8 cellular contexts compared by ENCODE assay signal in genomic region chr1:151593651-151594625, GRCh38. TPM values are rescaled to one million over a fixed set of nuclear protein-coding genes. Genes with fewer than 3 reads are reported as not detected.
DNase-seq lines count a peak whose midpoint lies in the region; ATAC-seq and TF ChIP-seq lines count a peak whose summit lies in the region.

No MANE protein-coding gene starts in this region.

- H3K27me3 ChIP-seq in WERI-Rb-1 (ENCODE audit: insufficient read depth, low read depth, severe bottlenecking), result no peaks in the 10 kb centered on the region

- peaks cover 6% of the 10 kb centered on the region for H3K9me3 Mint-ChIP-seq in MCF 10A (ENCODE audit: unreplicated experiment)

- TF ChIP-seq CTCF in WERI-Rb-1 (IDR thresholded peaks at IDR 0.05; ENCODE audit: low read depth, low read length) (peak; percentile 100), MCF 10A (IDR thresholded peaks at IDR 0.05; ENCODE audit: unreplicated experiment) (peak; percentile 99)

- H3K27me3 Mint-ChIP-seq in MCF 10A (ENCODE audit: insufficient read depth, unreplicated experiment), result no peaks in the 10 kb centered on the region

- peak overlapping the region; percentile 47 for H3K4me3 ChIP-seq in WERI-Rb-1 (ENCODE audit: low read depth, low read length)

- peaks cover 18% of the 10 kb centered on the region for H3K36me3 Mint-ChIP-seq in MCF 10A (ENCODE audit: insufficient read depth, unreplicated experiment)

- intact Hi-C loops in MCF 10A (cut with micrococcal nuclease), result loop anchor here (1.0 to 2.0 kb wide), 5 partner anchors 60 to 242 kb away; no protein-coding TSS in a partner anchor

- H3K27ac ChIP-seq in WERI-Rb-1, result no peak overlapping the region

- peak; percentile 56 for ATAC-seq in GM21515 (IDR thresholded peaks at IDR 0.05; ENCODE audit: unreplicated experiment)
- no peak for ATAC-seq in GM21390 (IDR thresholded peaks at IDR 0.05; ENCODE audit: unreplicated experiment)

- peak; percentile 55 for DNase-seq in AG08396 (ENCODE audit: low spot score)
- DNase-seq in NCI-H2029 (lab: John Stamatoyannopoulos, UW), result peak; percentile 69
- DNase-seq in WERI-Rb-1, result peak; percentile 97
- DNase-seq in MCF 10A (ENCODE audit: unreplicated experiment), result peak; percentile 84
- peak; percentile 71 for DNase-seq in inferior parietal cortex (ENCODE audit: extremely low spot score)
- peak; percentile 68 to 76 for DNase-seq in stimulated activated CD4-positive, alpha-beta T cell treated with anti-CD3 and anti-CD28 coated beads, Interleukin-1b, Interleukin-23, amount 100 ng/mL, for 1 hour (ENCODE audit: low read depth in 2 of 2)

- no TSS peak for BruUV-seq in MCF 10A (replicated peaks; lab: Mats Ljungman, UMichigan)

- POLR2A ChIA-PET in MCF 10A (lab: Yijun Ruan, JAX), result interaction anchor here (0.6 to 2.5 kb wide), 9 partner anchors 8 to 149 kb away, joined by 3 to 11 read pairs (median 3); partner anchors contain the start of gene SNX27

- H3K4me1 Mint-ChIP-seq in MCF 10A (ENCODE audit: insufficient read depth, unreplicated experiment), result peaks cover 21% of the 10 kb centered on the region

- H3K9me3 ChIP-seq in WERI-Rb-1 (ENCODE audit: severe bottlenecking), result peaks cover 15% of the 10 kb centered on the region

- H3K36me3 ChIP-seq in WERI-Rb-1, result no peaks in the 10 kb centered on the region

- CTCF ChIA-PET in MCF 10A (lab: Yijun Ruan, JAX), result interaction anchor here (0.6 to 5.4 kb wide), 78 partner anchors 10 to 1709 kb away, joined by 3 to 107 read pairs (median 5); partner anchors contain the start of genes MRPL9, RIIAD1, RORC and SNX27

- H3K27ac Mint-ChIP-seq in MCF 10A (ENCODE audit: low read depth, unreplicated experiment), result no peak overlapping the region

- no peak overlapping the region for H3K4me3 Mint-ChIP-seq in MCF 10A (ENCODE audit: unreplicated experiment)

RNA-seq across cellular contexts. Expression of gene SNX27, which starts 17.9 kb away (rescaled TPM):
- total RNA-seq in MCF 10A (2022), result 36.9 and 43.1 TPM in 2 replicates

RNA-seq across cellular contexts. Expression of gene TUFT1, which starts 53.8 kb away (rescaled TPM):
- 90.6 and 162 TPM in 2 replicates for total RNA-seq in MCF 10A (2022)
